ENCODE assay signal across 7 cellular contexts in the genomic region with DNA sequence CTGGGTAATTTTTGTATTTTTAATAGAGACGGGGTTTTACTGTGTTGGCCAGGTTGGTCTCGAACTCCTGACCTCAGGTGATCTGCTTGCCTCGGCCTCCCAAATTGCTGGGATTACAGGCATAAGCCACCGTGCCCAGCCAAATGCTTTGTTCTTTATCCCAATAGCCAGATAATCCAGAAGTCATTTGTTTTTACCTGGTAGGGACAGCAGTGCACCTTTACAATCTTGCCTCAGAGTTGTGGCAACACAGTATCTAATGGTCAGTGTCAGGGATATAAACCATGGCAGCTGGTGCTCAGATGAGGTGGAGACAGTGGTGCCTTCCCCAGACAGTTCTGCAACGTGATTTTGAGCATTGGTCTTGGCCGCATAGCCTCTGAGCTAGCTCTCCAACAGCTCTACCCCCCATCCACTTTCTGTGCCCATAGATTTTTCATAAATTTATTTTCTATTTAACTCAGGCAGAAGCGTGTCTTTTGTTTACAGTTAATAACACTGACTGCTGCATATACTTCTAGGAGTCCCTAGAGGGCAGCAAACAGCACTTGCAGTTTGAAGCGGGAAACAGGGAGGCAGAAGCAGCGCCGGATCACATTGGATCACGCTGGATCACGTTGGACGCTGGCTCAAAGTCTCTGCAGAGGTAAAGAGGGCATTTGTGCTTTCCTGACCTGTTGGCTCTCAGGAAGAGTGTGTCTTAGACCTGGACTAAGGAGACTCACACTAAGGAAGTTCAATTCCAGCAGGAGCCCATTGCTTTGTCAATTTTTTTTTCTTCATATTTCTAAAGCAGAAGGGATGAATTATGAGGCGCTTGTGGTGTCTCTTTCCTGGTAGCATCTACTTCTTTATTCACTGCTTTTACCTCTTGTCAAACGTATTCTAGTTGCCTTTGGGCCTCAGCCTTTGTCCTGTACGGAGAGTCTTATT. TPM values are rescaled to one million over a fixed set of nuclear protein-coding genes. Genes with fewer than 3 reads are reported as not detected.
A peak's percentile ranks its signal among the peaks of the same experiment; 100 is the strongest.
DNase-seq lines count a peak whose midpoint lies in the region; ATAC-seq and TF ChIP-seq lines count a peak whose summit lies in the region.

No MANE protein-coding gene starts in this region.

- H3K4me3 ChIP-seq in GM12865 (ENCODE audit: low read depth, low read length) (no peak overlapping the region), ascending aorta (no peak overlapping the region), right atrium auricular region (no peak overlapping the region)

- intact Hi-C loops in ascending aorta (cut with DNase I): loop anchor here (2.0 to 5.0 kb wide), 2 partner anchors 59 to 143 kb away; no protein-coding TSS in a partner anchor

- peak; percentile 87 for TF ChIP-seq CTCF in GM12865 (IDR thresholded peaks at IDR 0.05; ENCODE audit: insufficient read depth, low read depth, low read length, missing control alignments)
- peak; percentile 50 to 83 (median 83) for TF ChIP-seq CTCF in ascending aorta (IDR thresholded peaks at IDR 0.05)
- TF ChIP-seq CTCF in right atrium auricular region (IDR thresholded peaks at IDR 0.05): peak; percentile 73 to 90

- ATAC-seq in SK-N-SH treated with all-trans-retinoic acid at 6 μM for 48 hours: peak; percentile 94
- no peak for ATAC-seq in GM19035 (IDR thresholded peaks at IDR 0.05; ENCODE audit: unreplicated experiment)

- H3K27ac ChIP-seq in ascending aorta: no peak overlapping the region
- no peak overlapping the region for H3K27ac ChIP-seq in right atrium auricular region

- H3K9me3 ChIP-seq in ascending aorta (no peaks in the 10 kb centered on the region), right atrium auricular region (no peaks in the 10 kb centered on the region)

- H3K36me3 ChIP-seq in ascending aorta (no peaks in the 10 kb centered on the region), right atrium auricular region (no peaks in the 10 kb centered on the region)

- H3K27me3 ChIP-seq in ascending aorta: no peaks in the 10 kb centered on the region
- H3K27me3 ChIP-seq in right atrium auricular region: no peaks in the 10 kb centered on the region

- H3K4me1 ChIP-seq in ascending aorta: peaks cover 6 to 10% of the 10 kb centered on the region in 2 donors
- H3K4me1 ChIP-seq in right atrium auricular region: no peaks in the 10 kb centered on the region

- DNase-seq in GM12865 (ENCODE audit: low read depth) (peak; percentile 78), NCI-H1417 treated with DMSO at 0.1 percent for 48 hours (lab: John Stamatoyannopoulos, UW) (peak; percentile 7), ascending aorta (ENCODE audit: low spot score in 2 of 2) (peak in 1 of 2 donors; percentile 81), right atrium auricular region (ENCODE audit: low spot score) (peak; percentile 65), pulmonary artery endothelial cell (ENCODE audit: low read depth, low spot score) (peak; percentile 46)

TF ChIP-seq in SK-N-SH treated with all-trans-retinoic acid at 6 μM for 48 hours, 23 proteins besides CTCF, POLR2A, EP300 and RAD21:
- TF ChIP-seq ESRRG (CRISPR knock-in tag; IDR thresholded peaks at IDR 0.05) (no peak), BACH2 (CRISPR knock-in tag; IDR thresholded peaks at IDR 0.05; ENCODE audit: borderline replicate concordance) (no peak), PPARA (CRISPR knock-in tag; IDR thresholded peaks at IDR 0.05; ENCODE audit: borderline replicate concordance) (no peak), ISL1 (CRISPR knock-in tag; IDR thresholded peaks at IDR 0.05) (no peak), TCF4 (CRISPR knock-in tag; IDR thresholded peaks at IDR 0.05; ENCODE audit: borderline replicate concordance) (no peak), CSDC2 (CRISPR knock-in tag; IDR thresholded peaks at IDR 0.05) (no peak)
- TF ChIP-seq, protein P1, sequence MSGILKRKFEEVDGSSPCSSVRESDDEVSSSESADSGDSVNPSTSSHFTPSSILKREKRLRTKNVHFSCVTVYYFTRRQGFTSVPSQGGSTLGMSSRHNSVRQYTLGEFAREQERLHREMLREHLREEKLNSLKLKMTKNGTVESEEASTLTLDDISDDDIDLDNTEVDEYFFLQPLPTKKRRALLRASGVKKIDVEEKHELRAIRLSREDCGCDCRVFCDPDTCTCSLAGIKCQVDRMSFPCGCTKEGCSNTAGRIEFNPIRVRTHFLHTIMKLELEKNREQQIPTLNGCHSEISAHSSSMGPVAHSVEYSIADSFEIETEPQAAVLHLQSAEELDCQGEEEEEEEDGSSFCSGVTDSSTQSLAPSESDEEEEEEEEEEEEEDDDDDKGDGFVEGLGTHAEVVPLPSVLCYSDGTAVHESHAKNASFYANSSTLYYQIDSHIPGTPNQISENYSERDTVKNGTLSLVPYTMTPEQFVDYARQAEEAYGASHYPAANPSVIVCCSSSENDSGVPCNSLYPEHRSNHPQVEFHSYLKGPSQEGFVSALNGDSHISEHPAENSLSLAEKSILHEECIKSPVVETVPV (CRISPR knock-in tag; IDR thresholded peaks at IDR 0.05): no peak

RNA-seq across cellular contexts. Expression of a gene that starts 5.1 kb away (rescaled TPM):
- not detected for total RNA-seq in ascending aorta
- total RNA-seq in right atrium auricular region: not detected
- not detected in 2 replicates for total RNA-seq in pulmonary artery endothelial cell

RNA-seq across cellular contexts. Expression of a gene that starts 10.3 kb away (rescaled TPM):
- total RNA-seq in ascending aorta (94.5 TPM), right atrium auricular region (10 to 100 TPM; 19.6 to 25.8 TPM), pulmonary artery endothelial cell (64.8 and 76.2 TPM in 2 replicates)

RNA-seq across cellular contexts. Expression of a gene that starts 18.9 kb away (rescaled TPM):
- 15.6 TPM for total RNA-seq in ascending aorta
- 10 to 100 TPM; 21.1 to 41.6 TPM for total RNA-seq in right atrium auricular region
- not detected in 2 replicates for total RNA-seq in pulmonary artery endothelial cell

Comparison
In these comparisons a context has a peak if more than half of its experiments do, and no peak if none do; other contexts are left out.
1. RNA of a gene that starts 18.9 kb away (total RNA-seq): 21.1 to 41.6 TPM in right atrium auricular region and 15.6 TPM in ascending aorta (single experiment); not detected in pulmonary artery endothelial cell; every median in the first group is over 10 times any median in the second.
2. Peak in every context shown above with its lines, with median percentiles within 50 percentile points of each other: CTCF ChIP-seq.